Comparison of ENCODE assay signal across 9 cellular contexts in genomic region chr3:39103324-39103693, GRCh38. TPM values are rescaled to one million over a fixed set of nuclear protein-coding genes. Genes with fewer than 3 reads are reported as not detected.
DNase-seq lines count a peak whose midpoint lies in the region; ATAC-seq and TF ChIP-seq lines count a peak whose summit lies in the region.
"Had no signal": no experiment of that assay in that cellular context is flagged by ENCODE, and none has a peak within 500 bp of the region (broad histone marks: within the 10 kb centered on the region; RNA-seq: fewer than 3 reads in every experiment).

No MANE protein-coding gene starts in this region.

- CTCF ChIA-PET in T-cell (lab: Charles Lee): no interaction called here
- CTCF ChIA-PET in naive thymus-derived CD4-positive, alpha-beta T cell (lab: Charles Lee): interaction anchor here (1.1 kb wide), 1 partner anchor 185 kb away, joined by 4 read pairs; no protein-coding TSS in a partner anchor

- no peaks in the 10 kb centered on the region for H3K36me3 Mint-ChIP-seq in T-cell
- H3K36me3 Mint-ChIP-seq in naive thymus-derived CD4-positive, alpha-beta T cell: peaks cover 0 to 9% (median 0%) of the 10 kb centered on the region in 5 donors

- POLR2A ChIA-PET in T-cell (lab: Charles Lee): no interaction called here
- POLR2A ChIA-PET in naive thymus-derived CD4-positive, alpha-beta T cell (lab: Charles Lee): no interaction called here

- peaks cover 48% of the 10 kb centered on the region for H4K20me1 ChIP-seq in hepatocyte (ENCODE audit: insufficient read depth, poor library complexity, severe bottlenecking)

- peaks cover 0 to 34% (median 0%) of the 10 kb centered on the region in 3 experiments for H3K36me3 ChIP-seq in naive thymus-derived CD4-positive, alpha-beta T cell (ENCODE audit: control insufficient read depth in 2 of 3, insufficient read depth in 3 of 3, low read length in 3 of 3)
- H3K36me3 ChIP-seq in hepatocyte (replicated peaks; ENCODE audit: insufficient read depth, low read depth): no peaks in the 10 kb centered on the region

- no peaks in the 10 kb centered on the region for H3K27me3 ChIP-seq in naive thymus-derived CD4-positive, alpha-beta T cell (ENCODE audit: control insufficient read depth in 2 of 2, insufficient read depth in 2 of 2, low read length in 2 of 2)
- no peaks in the 10 kb centered on the region for H3K27me3 ChIP-seq in hepatocyte
- H3K27me3 ChIP-seq: suprapubic skin had no signal

- peaks cover 57% of the 10 kb centered on the region for H3K79me2 ChIP-seq in hepatocyte

- ATAC-seq in T-cell (replicated peaks in 1 of 4) (no peak), GM19455 (IDR thresholded peaks at IDR 0.05; ENCODE audit: unreplicated experiment) (no peak), HG02970 (IDR thresholded peaks at IDR 0.05; ENCODE audit: low FRiP score, unreplicated experiment) (no peak)
- ATAC-seq in naive thymus-derived CD4-positive, alpha-beta T cell: no peak
- ATAC-seq: left ventricle myocardium superior had no signal

- intact Hi-C loops in naive thymus-derived CD4-positive, alpha-beta T cell (cut with micrococcal nuclease): no loop called here

- H3K27ac ChIP-seq in naive thymus-derived CD4-positive, alpha-beta T cell (ENCODE audit: low read depth, low read length): no peak overlapping the region
- H3K27ac ChIP-seq in hepatocyte: no peak overlapping the region
- H3K27ac ChIP-seq: suprapubic skin had no signal

- no peaks in the 10 kb centered on the region for H3K9me2 ChIP-seq in hepatocyte (replicated peaks; ENCODE audit: insufficient read depth)

- peak overlapping the region; percentile 35 to 82 for H3K27ac Mint-ChIP-seq in T-cell
- peak overlapping the region; percentile 40 to 91 (median 70) for H3K27ac Mint-ChIP-seq in naive thymus-derived CD4-positive, alpha-beta T cell

- TF ChIP-seq CTCF in GM13976 (IDR thresholded peaks at IDR 0.05; ENCODE audit: borderline replicate concordance, control extremely low read depth, extremely low read depth, insufficient read depth, missing control alignments) (no peak), hepatocyte (IDR thresholded peaks at IDR 0.05; ENCODE audit: poor library complexity) (no peak)

- in situ Hi-C loops in GM13976 (cut with MboI; ENCODE audit: low sequenced_read_pairs, unreplicated experiment): no loop called here

- peaks cover 12 to 16% of the 10 kb centered on the region in 2 donors for H3K4me1 ChIP-seq in naive thymus-derived CD4-positive, alpha-beta T cell (ENCODE audit: control insufficient read depth in 2 of 2, insufficient read depth in 2 of 2, low read length in 2 of 2)
- peaks cover 11% of the 10 kb centered on the region for H3K4me1 ChIP-seq in hepatocyte (ENCODE audit: insufficient read depth)

- peaks cover 51 to 62% (median 57%) of the 10 kb centered on the region in 3 donors for H3K4me1 Mint-ChIP-seq in T-cell
- H3K4me1 Mint-ChIP-seq in naive thymus-derived CD4-positive, alpha-beta T cell: peaks cover 42 to 63% (median 52%) of the 10 kb centered on the region in 7 donors

- no peak overlapping the region for H3K4me2 ChIP-seq in hepatocyte
- H3K4me2 ChIP-seq: smooth muscle cell had no signal

- WGBS in hepatocyte (ENCODE audit: low lambda C conversion rate, missing lambda C conversion rate): 86% methylated on average over 4 of the region's 4 CpGs

- H3K27me3 Mint-ChIP-seq in T-cell: no peaks in the 10 kb centered on the region
- H3K27me3 Mint-ChIP-seq in naive thymus-derived CD4-positive, alpha-beta T cell: peaks cover 0 to 2% (median 0%) of the 10 kb centered on the region in 5 donors

- no peaks in the 10 kb centered on the region for H3K9me3 Mint-ChIP-seq in T-cell
- H3K9me3 Mint-ChIP-seq in naive thymus-derived CD4-positive, alpha-beta T cell: no peaks in the 10 kb centered on the region

- H3K4me3 Mint-ChIP-seq in T-cell: no peak overlapping the region
- H3K4me3 Mint-ChIP-seq in naive thymus-derived CD4-positive, alpha-beta T cell: peak overlapping the region in 2 of 10 donors; percentile 9 to 51

- DNase-seq in GM13976 (ENCODE audit: low spot score): peak; percentile 47
- DNase-seq in T-cell: no peak
- no peak for DNase-seq in naive thymus-derived CD4-positive, alpha-beta T cell
- DNase-seq in hepatocyte (ENCODE audit: low spot score): no peak
- DNase-seq: left ventricle myocardium superior had no signal

- no peak overlapping the region for H3K4me3 ChIP-seq in naive thymus-derived CD4-positive, alpha-beta T cell (ENCODE audit: low read length)
- no peak overlapping the region for H3K4me3 ChIP-seq in hepatocyte
- H3K4me3 ChIP-seq: smooth muscle cell, suprapubic skin had no signal

- no peaks in the 10 kb centered on the region for H3K9me3 ChIP-seq in naive thymus-derived CD4-positive, alpha-beta T cell (ENCODE audit: control insufficient read depth in 2 of 3, low read length in 3 of 3)
- no peaks in the 10 kb centered on the region for H3K9me3 ChIP-seq in hepatocyte (ENCODE audit: low read depth)
- H3K9me3 ChIP-seq: suprapubic skin had no signal

- no peak overlapping the region for H2AFZ ChIP-seq in hepatocyte

RNA-seq across cellular contexts. Expression of gene GORASP1, which starts 4.1 kb away (rescaled TPM):
- total RNA-seq in T-cell (10 to 100 TPM; 26.7 to 55.5 (median 41.5) TPM), hepatocyte (38.0 and 48.6 TPM in 2 replicates)
- 10 to 100 TPM; 28.2 to 58.5 (median 44.6) TPM for total RNA-seq in naive thymus-derived CD4-positive, alpha-beta T cell
- polyA plus RNA-seq in naive thymus-derived CD4-positive, alpha-beta T cell: 10 to 100 TPM; 14.8 to 22.0 TPM
- 42.0 and 49.0 TPM in 2 replicates for polyA plus RNA-seq in hepatocyte

RNA-seq across cellular contexts. Expression of gene TTC21A, which starts 4.2 kb away (rescaled TPM):
- 10 to 100 TPM in 1 of 5 donors, 1 to 10 TPM in 4; 3.5 to 12.4 (median 5.4) TPM for total RNA-seq in T-cell
- 1 to 10 TPM; 2.8 to 9.7 (median 5.3) TPM for total RNA-seq in naive thymus-derived CD4-positive, alpha-beta T cell
- polyA plus RNA-seq in naive thymus-derived CD4-positive, alpha-beta T cell: under 1 TPM; 0.37 to 0.63 TPM
- total RNA-seq in hepatocyte: 1.2 and 3.7 TPM in 2 replicates
- 6.5 and 7.6 TPM in 2 replicates for polyA plus RNA-seq in hepatocyte

RNA-seq across cellular contexts. Expression of gene CSRNP1, which starts 50.1 kb away (rescaled TPM):
- total RNA-seq in T-cell (100 to 1,000 TPM in 2 of 5 donors, 10 to 100 TPM in 3; 19.5 to 302 (median 25.0) TPM), hepatocyte (71.6 and 78.7 TPM in 2 replicates)
- total RNA-seq in naive thymus-derived CD4-positive, alpha-beta T cell: 100 to 1,000 TPM in 2 of 5 experiments, 10 to 100 TPM in 3; 13.7 to 319 (median 22.9) TPM
- 10 to 100 TPM in 1 of 2 donors, 1 to 10 TPM in 1; 9.8 to 12.1 TPM for polyA plus RNA-seq in naive thymus-derived CD4-positive, alpha-beta T cell
- 112 and 115 TPM in 2 replicates for polyA plus RNA-seq in hepatocyte

RNA-seq across cellular contexts. Expression of gene WDR48, which starts 51.5 kb away (rescaled TPM):
- total RNA-seq in T-cell (10 to 100 TPM; 54.2 to 90.3 (median 59.9) TPM), hepatocyte (34.7 and 37.0 TPM in 2 replicates)
- total RNA-seq in naive thymus-derived CD4-positive, alpha-beta T cell: 10 to 100 TPM; 46.7 to 97.7 (median 68.0) TPM
- polyA plus RNA-seq in naive thymus-derived CD4-positive, alpha-beta T cell: 10 to 100 TPM; 37.5 to 46.6 TPM
- 24.6 and 25.0 TPM in 2 replicates for polyA plus RNA-seq in hepatocyte

RNA-seq across cellular contexts. Expression of gene SCN11A, which starts 51.6 kb away (rescaled TPM):
- under 1 TPM; 0.07 to 0.23 (median 0.12) TPM for total RNA-seq in T-cell
- under 1 TPM; 0.07 to 0.32 (median 0.19) TPM for total RNA-seq in naive thymus-derived CD4-positive, alpha-beta T cell
- polyA plus RNA-seq in naive thymus-derived CD4-positive, alpha-beta T cell: not detected
- 3.7 and 3.9 TPM in 2 replicates for total RNA-seq in hepatocyte
- 0.86 and 1.9 TPM in 2 replicates for polyA plus RNA-seq in hepatocyte
- total RNA-seq: left ventricle myocardium superior had no signal
- polyA plus RNA-seq: smooth muscle cell had no signal
